ENCODE assay signal across 15 cellular contexts in genomic region chr5:67515020-67515689, GRCh38.
A peak's percentile ranks its signal among the peaks of the same experiment; 100 is the strongest.
DNase-seq lines count a peak whose midpoint lies in the region; ATAC-seq and TF ChIP-seq lines count a peak whose summit lies in the region.
"Had no signal": no experiment of that assay in that cellular context is flagged by ENCODE, and none has a peak within 500 bp of the region (broad histone marks: within the 10 kb centered on the region; RNA-seq: fewer than 3 reads in every experiment).

No MANE protein-coding gene starts in this region.

- H3K4me1 ChIP-seq in neural progenitor cell: peaks cover 3% of the 10 kb centered on the region
- H3K4me1 ChIP-seq: psoas muscle, SJCRH30 had no signal

- intact Hi-C loops in activated T-helper 1 cell treated with anti-CD3 and anti-CD28 coated beads, Interleukin-12 subunit alpha, Interleukin-12 subunit beta, Interleukin-2, Interleukin-4 antibody, amounts not matched to agents 30 ng/mL and 10 ng/mL and 1 ng/mL, durations not matched to agents 14 hours and 24 hours and 36 hours (cut with micrococcal nuclease): loop anchor here (10.0 kb wide), 2 partner anchors 740 to 950 kb away; no protein-coding TSS in a partner anchor
- intact Hi-C loops in head of caudate nucleus (cut with DNase I): no loop called here

- H3K9me3 ChIP-seq in neural progenitor cell (ENCODE audit: low read depth): no peaks in the 10 kb centered on the region
- H3K9me3 ChIP-seq: psoas muscle, SJCRH30 had no signal

- H3K4me2 ChIP-seq in neural progenitor cell: no peak overlapping the region

- H3F3A ChIP-seq in neural progenitor cell (ENCODE audit: low read depth): no peaks in the 10 kb centered on the region

- POLR2A ChIA-PET in RWPE1 (lab: Yijun Ruan, JAX; ENCODE audit: low non-redundant PET): no interaction called here

- H3K36me3 Mint-ChIP-seq in activated T-helper 1 cell treated with anti-CD3 and anti-CD28 coated beads, Interleukin-12 subunit alpha, Interleukin-12 subunit beta, Interleukin-2, Interleukin-4 antibody, amounts not matched to agents 30 ng/mL and 10 ng/mL and 1 ng/mL, durations not matched to agents 14 hours and 24 hours and 36 hours (ENCODE audit: low read depth): peaks cover 7% of the 10 kb centered on the region
- H3K36me3 Mint-ChIP-seq in neural progenitor cell: peaks cover 2% of the 10 kb centered on the region
- H3K36me3 Mint-ChIP-seq: CD14-positive monocyte had no signal

- H4K20me1 ChIP-seq in neural progenitor cell (ENCODE audit: low read depth): no peaks in the 10 kb centered on the region

- CTCF ChIA-PET in RWPE1 (lab: Yijun Ruan, JAX): no interaction called here

- peaks cover 50% of the 10 kb centered on the region for H3K4me1 Mint-ChIP-seq in activated T-helper 1 cell treated with anti-CD3 and anti-CD28 coated beads, Interleukin-12 subunit alpha, Interleukin-12 subunit beta, Interleukin-2, Interleukin-4 antibody, amounts not matched to agents 30 ng/mL and 10 ng/mL and 1 ng/mL, durations not matched to agents 14 hours and 24 hours and 36 hours (ENCODE audit: low read depth)
- H3K4me1 Mint-ChIP-seq in neural progenitor cell: peaks cover 2% of the 10 kb centered on the region
- H3K4me1 Mint-ChIP-seq: CD14-positive monocyte had no signal

- DNase-seq in CMK (ENCODE audit: low read depth): peak; percentile 20
- peak; percentile 37 for DNase-seq in NCI-H82 (lab: John Stamatoyannopoulos, UW)
- DNase-seq in activated T-helper 1 cell treated with anti-CD3 and anti-CD28 coated beads, Interleukin-12 subunit alpha, Interleukin-12 subunit beta, Interleukin-2, Interleukin-4 antibody, amounts not matched to agents 30 ng/mL and 10 ng/mL and 1 ng/mL, durations not matched to agents 14 hours and 24 hours and 36 hours (ENCODE audit: low spot score): peak; percentile 34
- no peak for DNase-seq in neural progenitor cell (ENCODE audit: low spot score)
- no peak for DNase-seq in RWPE1 (ENCODE audit: low spot score)
- no peak for DNase-seq in head of caudate nucleus
- DNase-seq: GF-D8, glutamatergic neuron, GM23248, Karpas-422, NCI-H1694 treated with DMSO at 0.1 percent for 48 hours, psoas muscle, SJCRH30 had no signal

- H3K27me3 Mint-ChIP-seq in activated T-helper 1 cell treated with anti-CD3 and anti-CD28 coated beads, Interleukin-12 subunit alpha, Interleukin-12 subunit beta, Interleukin-2, Interleukin-4 antibody, amounts not matched to agents 30 ng/mL and 10 ng/mL and 1 ng/mL, durations not matched to agents 14 hours and 24 hours and 36 hours (ENCODE audit: insufficient read depth): peaks cover 7% of the 10 kb centered on the region
- H3K27me3 Mint-ChIP-seq in neural progenitor cell (ENCODE audit: insufficient read depth, low read depth): peaks cover 8% of the 10 kb centered on the region

- no peaks in the 10 kb centered on the region for H3K36me3 ChIP-seq in neural progenitor cell
- H3K36me3 ChIP-seq: SJCRH30 had no signal

- H3K4me3 ChIP-seq in neural progenitor cell: no peak overlapping the region
- H3K4me3 ChIP-seq: GM23248, psoas muscle, SJCRH30 had no signal

- peaks cover 5% of the 10 kb centered on the region for H3K9me3 Mint-ChIP-seq in activated T-helper 1 cell treated with anti-CD3 and anti-CD28 coated beads, Interleukin-12 subunit alpha, Interleukin-12 subunit beta, Interleukin-2, Interleukin-4 antibody, amounts not matched to agents 30 ng/mL and 10 ng/mL and 1 ng/mL, durations not matched to agents 14 hours and 24 hours and 36 hours
- H3K9me3 Mint-ChIP-seq in neural progenitor cell: peaks cover 6% of the 10 kb centered on the region

- no peak overlapping the region for H3K9ac ChIP-seq in neural progenitor cell
- H3K9ac ChIP-seq: GM23248 had no signal

- H3K79me2 ChIP-seq in neural progenitor cell (ENCODE audit: low read depth): no peaks in the 10 kb centered on the region

- ATAC-seq in HG03521 (IDR thresholded peaks at IDR 0.05; ENCODE audit: unreplicated experiment): no peak
- ATAC-seq: psoas muscle had no signal

- H3K27ac ChIP-seq in neural progenitor cell: no peak overlapping the region
- no peak overlapping the region for H3K27ac ChIP-seq in RWPE1
- H3K27ac ChIP-seq: GM23248, psoas muscle, SJCRH30 had no signal

- peak overlapping the region; percentile 13 for H3K4me3 Mint-ChIP-seq in activated T-helper 1 cell treated with anti-CD3 and anti-CD28 coated beads, Interleukin-12 subunit alpha, Interleukin-12 subunit beta, Interleukin-2, Interleukin-4 antibody, amounts not matched to agents 30 ng/mL and 10 ng/mL and 1 ng/mL, durations not matched to agents 14 hours and 24 hours and 36 hours
- H3K4me3 Mint-ChIP-seq in neural progenitor cell: no peak overlapping the region
- H3K4me3 Mint-ChIP-seq: CD14-positive monocyte had no signal

- no peaks in the 10 kb centered on the region for H3K27me3 ChIP-seq in neural progenitor cell
- H3K27me3 ChIP-seq: SJCRH30 had no signal

- H3K27ac Mint-ChIP-seq in activated T-helper 1 cell treated with anti-CD3 and anti-CD28 coated beads, Interleukin-12 subunit alpha, Interleukin-12 subunit beta, Interleukin-2, Interleukin-4 antibody, amounts not matched to agents 30 ng/mL and 10 ng/mL and 1 ng/mL, durations not matched to agents 14 hours and 24 hours and 36 hours: peak overlapping the region; percentile 37
- no peak overlapping the region for H3K27ac Mint-ChIP-seq in neural progenitor cell
- H3K27ac Mint-ChIP-seq: CD14-positive monocyte had no signal

- TF ChIP-seq CTCF in neural progenitor cell (IDR thresholded peaks at IDR 0.05): no peak
- no peak for TF ChIP-seq CTCF in RWPE1 (conservative IDR thresholded peaks at IDR 0.05; ENCODE audit: low read depth)

- H2AFZ ChIP-seq in neural progenitor cell (replicated peaks): peak overlapping the region; percentile 26
- H2AFZ ChIP-seq: GM23248 had no signal

Comparison
In these comparisons a context has a peak if more than half of its experiments do, and no peak if none do; other contexts are left out.
1. DNase-seq: peak in CMK (single experiment), NCI-H82 (single experiment) and activated T-helper 1 cell treated with anti-CD3 and anti-CD28 coated beads, Interleukin-12 subunit alpha, Interleukin-12 subunit beta, Interleukin-2, Interleukin-4 antibody, amounts not matched to agents 30 ng/mL and 10 ng/mL and 1 ng/mL, durations not matched to agents 14 hours and 24 hours and 36 hours (single experiment); none in neural progenitor cell (single experiment), RWPE1 (single experiment) and head of caudate nucleus (0 of 42).